ENCODE assay signal across 8 cellular contexts in the genomic region with DNA sequence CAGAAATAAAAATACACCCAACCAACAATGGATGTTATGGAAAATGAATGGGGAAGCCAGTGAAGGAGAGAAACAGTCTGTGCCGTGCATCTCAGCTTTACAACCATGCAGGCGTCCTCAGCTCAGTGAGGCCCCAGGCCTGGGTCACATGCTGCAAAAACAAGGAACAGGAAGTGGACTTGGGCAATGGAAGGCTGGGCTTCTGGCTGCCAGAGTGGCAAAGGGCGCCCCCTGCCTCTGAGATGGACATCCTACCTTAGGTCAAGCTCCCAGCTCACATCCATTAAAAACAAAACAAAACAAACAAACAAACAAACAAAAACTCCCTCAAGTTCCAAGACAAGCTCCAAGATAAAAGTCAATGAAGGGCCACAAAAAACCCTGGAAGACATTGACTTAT. TPM values are rescaled to one million over a fixed set of nuclear protein-coding genes. Genes with fewer than 3 reads are reported as not detected.
DNase-seq lines count a peak whose midpoint lies in the region; ATAC-seq and TF ChIP-seq lines count a peak whose summit lies in the region.

No MANE protein-coding gene starts in this region.

- H3K27ac ChIP-seq in colonic mucosa: no peak overlapping the region
- no peak overlapping the region for H3K27ac ChIP-seq in naive thymus-derived CD4-positive, alpha-beta T cell (ENCODE audit: low read depth, low read length)

- H3K36me3 ChIP-seq in NT2/D1 (ENCODE audit: insufficient read depth, insufficient read length, low read length) (peaks cover 28% of the 10 kb centered on the region), colonic mucosa (no peaks in the 10 kb centered on the region)
- peaks cover 0 to 78% (median 17%) of the 10 kb centered on the region in 3 experiments for H3K36me3 ChIP-seq in naive thymus-derived CD4-positive, alpha-beta T cell (ENCODE audit: control insufficient read depth in 2 of 3, insufficient read depth in 3 of 3, low read length in 3 of 3)

- no peaks in the 10 kb centered on the region for H3K4me1 ChIP-seq in NT2/D1 (ENCODE audit: insufficient read depth, insufficient read length)
- no peaks in the 10 kb centered on the region for H3K4me1 ChIP-seq in colonic mucosa
- H3K4me1 ChIP-seq in naive thymus-derived CD4-positive, alpha-beta T cell (ENCODE audit: control insufficient read depth in 2 of 2, insufficient read depth in 2 of 2, low read length in 2 of 2): no peaks in the 10 kb centered on the region

- H3K4me3 Mint-ChIP-seq in Calu3 (ENCODE audit: low read depth, unreplicated experiment): no peak overlapping the region
- H3K4me3 Mint-ChIP-seq in naive thymus-derived CD4-positive, alpha-beta T cell: peak overlapping the region in 1 of 10 donors; percentile 12

- POLR2A ChIA-PET in naive thymus-derived CD4-positive, alpha-beta T cell (lab: Charles Lee): interaction anchor here (0.9 kb wide), 1 partner anchor 11 kb away, joined by 3 read pairs; no protein-coding TSS in a partner anchor

- H3K27me3 Mint-ChIP-seq in Calu3 (ENCODE audit: unreplicated experiment): no peaks in the 10 kb centered on the region
- no peaks in the 10 kb centered on the region for H3K27me3 Mint-ChIP-seq in naive thymus-derived CD4-positive, alpha-beta T cell

- H3K27me3 ChIP-seq in NT2/D1 (ENCODE audit: insufficient read depth, insufficient read length) (no peaks in the 10 kb centered on the region), colonic mucosa (no peaks in the 10 kb centered on the region)
- H3K27me3 ChIP-seq in naive thymus-derived CD4-positive, alpha-beta T cell (ENCODE audit: control insufficient read depth in 2 of 2, insufficient read depth in 2 of 2, low read length in 2 of 2): no peaks in the 10 kb centered on the region

- DNase-seq in Calu3: peak; percentile 41
- peak; percentile 33 for DNase-seq in NT2/D1 (ENCODE audit: low read depth, low spot score)
- DNase-seq in colonic mucosa: peak; percentile 64
- peak in 1 of 9 donors; percentile 31 for DNase-seq in naive thymus-derived CD4-positive, alpha-beta T cell
- DNase-seq in NCI-H187 (lab: John Stamatoyannopoulos, UW): no peak
- DNase-seq in NCI-H524 treated with DMSO at 0.1 percent for 48 hours (lab: John Stamatoyannopoulos, UW): no peak
- DNase-seq in effector CD4-positive, alpha-beta T cell: no peak

- H3K4me3 ChIP-seq in NT2/D1 (ENCODE audit: insufficient read length, low read depth) (no peak overlapping the region), colonic mucosa (no peak overlapping the region)
- H3K4me3 ChIP-seq in naive thymus-derived CD4-positive, alpha-beta T cell (ENCODE audit: low read length): no peak overlapping the region

- H3K27ac Mint-ChIP-seq in Calu3 (ENCODE audit: unreplicated experiment): no peak overlapping the region
- peak overlapping the region in 8 of 9 donors; percentile 35 to 78 (median 56) for H3K27ac Mint-ChIP-seq in naive thymus-derived CD4-positive, alpha-beta T cell

- H3K9ac ChIP-seq in NT2/D1 (ENCODE audit: insufficient read length, low read depth): no peak overlapping the region
- no peak overlapping the region for H3K9ac ChIP-seq in colonic mucosa (ENCODE audit: low read depth in 2 of 2, low read length in 2 of 2)

- CTCF ChIA-PET in Calu3 (lab: Charles Lee): interaction anchor here (0.5 to 1.1 kb wide), 2 partner anchors 55 to 155 kb away, joined by 3 to 15 read pairs; no protein-coding TSS in a partner anchor
- CTCF ChIA-PET in naive thymus-derived CD4-positive, alpha-beta T cell (lab: Charles Lee): interaction anchor here (1.0 kb wide), 1 partner anchor 12 kb away, joined by 5 read pairs; no protein-coding TSS in a partner anchor

- no peaks in the 10 kb centered on the region for H3K36me3 Mint-ChIP-seq in Calu3 (ENCODE audit: insufficient read depth, unreplicated experiment)
- peaks cover 5 to 50% (median 32%) of the 10 kb centered on the region in 5 donors for H3K36me3 Mint-ChIP-seq in naive thymus-derived CD4-positive, alpha-beta T cell

- H3K4me1 Mint-ChIP-seq in Calu3 (ENCODE audit: low read depth, unreplicated experiment): no peaks in the 10 kb centered on the region
- peaks cover 10 to 48% (median 31%) of the 10 kb centered on the region in 7 donors for H3K4me1 Mint-ChIP-seq in naive thymus-derived CD4-positive, alpha-beta T cell

- intact Hi-C loops in Calu3 (cut with micrococcal nuclease; ENCODE audit: unreplicated experiment): no loop called here
- intact Hi-C loops in colonic mucosa (cut with DNase I): loop anchor here (5.0 kb wide), 1 partner anchor 157 kb away; no protein-coding TSS in a partner anchor
- intact Hi-C loops in naive thymus-derived CD4-positive, alpha-beta T cell (cut with micrococcal nuclease): loop anchor here (1.0 to 5.0 kb wide), 2 partner anchors 155 to 157 kb away; no protein-coding TSS in a partner anchor

- H3K9me3 ChIP-seq in NT2/D1 (ENCODE audit: insufficient read depth, low read length): no peaks in the 10 kb centered on the region
- no peaks in the 10 kb centered on the region for H3K9me3 ChIP-seq in colonic mucosa
- no peaks in the 10 kb centered on the region for H3K9me3 ChIP-seq in naive thymus-derived CD4-positive, alpha-beta T cell (ENCODE audit: control insufficient read depth in 2 of 3, low read length in 3 of 3)

- ATAC-seq in GM21515 (IDR thresholded peaks at IDR 0.05; ENCODE audit: unreplicated experiment): peak; percentile 63
- peak; percentile 58 for ATAC-seq in naive thymus-derived CD4-positive, alpha-beta T cell

- H3K9me3 Mint-ChIP-seq in Calu3 (ENCODE audit: low read depth, unreplicated experiment): no peaks in the 10 kb centered on the region
- H3K9me3 Mint-ChIP-seq in naive thymus-derived CD4-positive, alpha-beta T cell: no peaks in the 10 kb centered on the region

- BruUV-seq in Calu3 (replicated peaks; lab: Mats Ljungman, UMichigan): no TSS peak

- TF ChIP-seq CTCF in Calu3 (IDR thresholded peaks at IDR 0.05; ENCODE audit: unreplicated experiment) (peak; percentile 26), colonic mucosa (IDR thresholded peaks at IDR 0.05) (peak; percentile 38)

RNA-seq across cellular contexts. Expression of a gene that starts 54.7 kb away (rescaled TPM):
- total RNA-seq in Calu3 (2022): 0.76 and 1.1 TPM in 2 replicates
- 10 to 100 TPM in 1 of 2 donors, 1 to 10 TPM in 1; 7.9 to 13.7 TPM for total RNA-seq in colonic mucosa
- 1 to 10 TPM in 3 of 5 experiments, under 1 TPM in 2; 0.56 to 3.0 (median 1.5) TPM for total RNA-seq in naive thymus-derived CD4-positive, alpha-beta T cell
- polyA plus RNA-seq in naive thymus-derived CD4-positive, alpha-beta T cell: 1 to 10 TPM in 1 of 2 donors, under 1 TPM in 1; 0.66 to 1.6 TPM

Comparison
In these comparisons a context has a peak if more than half of its experiments do, and no peak if none do; other contexts are left out.
1. DNase-seq: peak in Calu3 (single experiment), NT2/D1 (single experiment) and colonic mucosa (single experiment); none in NCI-H187 (0 of 2), NCI-H524 treated with DMSO at 0.1 percent for 48 hours (single experiment) and effector CD4-positive, alpha-beta T cell (single experiment).